Comparison of ENCODE assay signal across 8 cellular contexts in genomic region chr1:229341811-229342304, GRCh38. TPM values are rescaled to one million over a fixed set of nuclear protein-coding genes. Genes with fewer than 3 reads are reported as not detected.
A peak's percentile ranks its signal among the peaks of the same experiment; 100 is the strongest.
DNase-seq lines count a peak whose midpoint lies in the region; ATAC-seq, FAIRE-seq and TF ChIP-seq lines count a peak whose summit lies in the region.

No MANE protein-coding gene starts in this region.

- CTCF ChIA-PET in A673 (lab: Charles Lee) = no interaction called here
- CTCF ChIA-PET in GM12878 (lab: Yijun Ruan, JAX) = interaction anchor here (0.7 kb wide), 1 partner anchor 20 kb away, joined by 3 read pairs; no protein-coding TSS in a partner anchor

- no peaks in the 10 kb centered on the region for H3K36me3 ChIP-seq in A673 (ENCODE audit: insufficient read depth, low read length, poor library complexity, severe bottlenecking)
- no peaks in the 10 kb centered on the region for H3K36me3 ChIP-seq in GM12878 (ENCODE audit: control insufficient read depth in 2 of 2, insufficient read depth in 2 of 2, low read length in 1 of 2)
- H3K36me3 ChIP-seq in kidney (ENCODE audit: control insufficient read depth in 1 of 2, insufficient read depth in 2 of 2, low read length in 2 of 2) = no peaks in the 10 kb centered on the region
- H3K36me3 ChIP-seq in stomach = no peaks in the 10 kb centered on the region

- TF ChIP-seq POLR2A in GM12878 (IDR thresholded peaks at IDR 0.05; ENCODE audit: low read depth, low read length) = no peak
- TF ChIP-seq POLR2A in stomach (IDR thresholded peaks at IDR 0.05) = no peak

- in situ Hi-C loops in GM12878 (cut with MboI) = no loop called here

- FAIRE-seq in GM12878 (lab: Jason Lieb, UNC) = no peak
- FAIRE-seq in kidney (lab: Jason Lieb, UNC) = no peak

- no peaks in the 10 kb centered on the region for H3K4me1 ChIP-seq in A673 (ENCODE audit: insufficient read depth, low read length, poor library complexity, severe bottlenecking)
- peaks cover 6% of the 10 kb centered on the region for H3K4me1 ChIP-seq in GM12878 (ENCODE audit: control insufficient read depth, insufficient read depth, low read length)
- peaks cover 0 to 6% of the 10 kb centered on the region in 2 donors for H3K4me1 ChIP-seq in kidney (ENCODE audit: control insufficient read depth in 1 of 2, insufficient read depth in 1 of 2, low read depth in 1 of 2, low read length in 2 of 2)
- peaks cover 7 to 51% (median 30%) of the 10 kb centered on the region in 4 donors for H3K4me1 ChIP-seq in stomach

- POLR2A ChIA-PET in A673 (lab: Charles Lee; ENCODE audit: low non-redundant PET) = no interaction called here
- POLR2A ChIA-PET in GM12878 (lab: Charles Lee) = interaction anchor here (1.8 kb wide), 1 partner anchor 138 kb away, joined by 4 read pairs; no protein-coding TSS in a partner anchor

- DNase-seq in A673 (ENCODE audit: low spot score) (no peak), NCI-H510A (lab: John Stamatoyannopoulos, UW) (peak; percentile 34), GM12878 (ENCODE audit: low read depth, low spot score) (no peak), kidney (no peak), stomach (no peak), T1000 (lab: John Stamatoyannopoulos, UW) (no peak)

- H3K27ac ChIP-seq in A673 (ENCODE audit: low read depth, low read length, poor library complexity, severe bottlenecking) (peak overlapping the region; percentile 81), GM12878 (ENCODE audit: control insufficient read depth, insufficient read depth) (no peak overlapping the region; the same call in 1 of the 2 replicates), kidney (ENCODE audit: low read depth in 2 of 2, low read length in 2 of 2) (no peak overlapping the region), stomach (peak overlapping the region; percentile 65 to 95 (median 94))

- intact Hi-C loops in A673 (cut with micrococcal nuclease; ENCODE audit: unreplicated experiment) (loop anchor here (5.0 kb wide), 1 partner anchor 70 kb away; the partner anchor contains the start of gene RAB4A), GM12878 (cut with micrococcal nuclease; ENCODE audit: unreplicated experiment) (loop anchor here (2.0 kb wide), 1 partner anchor 139 kb away; no protein-coding TSS in a partner anchor), kidney (cut with DNase I) (no loop called here), stomach (cut with DNase I; ENCODE audit: low total_unique reads) (loop anchor here (10.0 kb wide), 1 partner anchor 67 kb away; the partner anchor contains the start of gene RAB4A)

- SMC1A ChIA-PET in GM12878 (lab: Charles Lee; ENCODE audit: uncharacterized antibody, unreplicated experiment) = no interaction called here

- RAD21 ChIA-PET in GM12878 (lab: Charles Lee; ENCODE audit: unreplicated experiment) = interaction anchor here (1.5 kb wide), 1 partner anchor 167 kb away, joined by 3 read pairs; the partner anchor contains the start of gene NUP133

- H3K9me3 ChIP-seq in A673 (ENCODE audit: low read depth, low read length, poor library complexity, severe bottlenecking) (no peaks in the 10 kb centered on the region), GM12878 (replicated peaks; ENCODE audit: control insufficient read depth, insufficient read depth, low read length) (no peaks in the 10 kb centered on the region; the same call in 1 of the 3 replicates), kidney (ENCODE audit: control insufficient read depth in 1 of 2, low read length in 2 of 2) (no peaks in the 10 kb centered on the region), stomach (no peaks in the 10 kb centered on the region)

- ATAC-seq in GM18517 (IDR thresholded peaks at IDR 0.05; ENCODE audit: unreplicated experiment) (peak; percentile 26), HG03025 (IDR thresholded peaks at IDR 0.05; ENCODE audit: low FRiP score, unreplicated experiment) (peak; percentile 19), GM12878 (peak; percentile 36)

- TF ChIP-seq CTCF in A673 (conservative IDR thresholded peaks at IDR 0.05; ENCODE audit: low read depth, low read length) = no peak
- TF ChIP-seq CTCF in GM12878 (IDR thresholded peaks at IDR 0.05 in 2 of 3, conservative IDR thresholded peaks at IDR 0.05 in 1 of 3; ENCODE audit: control insufficient read depth in 2 of 3, extremely low read depth in 1 of 3, insufficient read depth in 1 of 3, low read depth in 3 of 3, low read length in 3 of 3) = no peak
- no peak for TF ChIP-seq CTCF in kidney (IDR thresholded peaks at IDR 0.05; ENCODE audit: borderline replicate concordance, extremely low read depth, insufficient read depth)
- no peak for TF ChIP-seq CTCF in stomach (IDR thresholded peaks at IDR 0.05)

- under 1% methylated on average over 42 of the region's 54 CpGs for WGBS in GM12878 (ENCODE audit: insufficient coverage, insufficient replicate concordance, low lambda C conversion rate, missing lambda C conversion rate)
- WGBS in stomach, 5 donors = 0 to 1% (median 1%) methylated on average over 36 to 54 of the region's 54 CpGs

- BruUV-seq in A673 (replicated peaks; lab: Mats Ljungman, UMichigan) (no TSS peak), GM12878 (replicated peaks; lab: Mats Ljungman, UMichigan) (no TSS peak)

- no peak for TF ChIP-seq EP300 in GM12878 (IDR thresholded peaks at IDR 0.05; ENCODE audit: borderline replicate concordance in 1 of 2, control insufficient read depth in 1 of 2, low read depth in 2 of 2, low read length in 2 of 2)
- TF ChIP-seq EP300 in stomach (IDR thresholded peaks at IDR 0.05) = no peak

- peaks cover 12% of the 10 kb centered on the region for H3K79me2 ChIP-seq in GM12878 (ENCODE audit: control insufficient read depth, insufficient read depth, low read length)

- peak overlapping the region; percentile 93 for H3K4me2 ChIP-seq in GM12878 (ENCODE audit: control insufficient read depth, insufficient read depth)

- peak overlapping the region; percentile 87 for H2AFZ ChIP-seq in GM12878 (ENCODE audit: control insufficient read depth, low read depth, low read length)

- no peaks in the 10 kb centered on the region for H4K20me1 ChIP-seq in GM12878 (ENCODE audit: control insufficient read depth, insufficient read depth)

- H3K9ac ChIP-seq in GM12878 (ENCODE audit: control insufficient read depth, insufficient read depth, low read length) (peak overlapping the region; percentile 70), kidney (ENCODE audit: low read length in 2 of 2) (peak overlapping the region; percentile 24 to 41)

- no peak for TF ChIP-seq RAD21 in GM12878 (IDR thresholded peaks at IDR 0.05; ENCODE audit: insufficient read depth, low read depth, low read length)

- no peaks in the 10 kb centered on the region for H3K27me3 ChIP-seq in A673 (replicated peaks; ENCODE audit: insufficient read depth, low read depth, low read length, poor library complexity)
- H3K27me3 ChIP-seq in GM12878 (replicated peaks in 1 of 2; ENCODE audit: control insufficient read depth in 2 of 2, insufficient read depth in 2 of 2, low read length in 1 of 2) = no peaks in the 10 kb centered on the region; a peak in 2 of 4 replicates
- peaks cover 0 to 25% (median 0%) of the 10 kb centered on the region in 3 donors for H3K27me3 ChIP-seq in stomach

- H3K4me3 ChIP-seq in A673 (ENCODE audit: low read depth, low read length, poor library complexity, severe bottlenecking) = peak overlapping the region; percentile 70
- peak overlapping the region; percentile 65 for H3K4me3 ChIP-seq in GM12878
- H3K4me3 ChIP-seq in kidney (ENCODE audit: low read length in 2 of 2) = peak overlapping the region; percentile 55 to 65
- H3K4me3 ChIP-seq in stomach = peak overlapping the region; percentile 82 to 98 (median 96)

TF ChIP-seq in GM12878, 131 proteins besides CTCF, POLR2A, EP300 and RAD21 (continues in another document):
- TF ChIP-seq MYC (IDR thresholded peaks at IDR 0.05; ENCODE audit: insufficient read depth, insufficient read length, insufficient replicate concordance, low read length, severe bottlenecking) (no peak), CEBPB (IDR thresholded peaks at IDR 0.05; ENCODE audit: borderline replicate concordance in 1 of 2, low read depth in 2 of 2, low read length in 2 of 2) (no peak)

RNA-seq across cellular contexts. Expression of gene CCSAP, which starts 1.0 kb away (rescaled TPM):
- total RNA-seq in A673 (2021) = 11.7 and 12.8 TPM in 2 replicates
- total RNA-seq in GM12878 (2013; cell fraction: nucleolus; rRNA removed) = 4.1 and 4.4 TPM in 2 replicates
- 2.6 and 3.3 TPM in 2 replicates for total RNA-seq in GM12878 (2014; rRNA removed)
- 3.3 and 3.4 TPM in 2 replicates for total RNA-seq in GM12878 (2014; rRNA removed; fragmentation: Illumina TruSeq; extraction: Trizol)
- total RNA-seq in GM12878 (2021) = 2.8 and 3.0 TPM in 2 replicates
- 0.89 TPM for polyA plus RNA-seq in GM12878 (2011; ENCODE audit: low read depth)
- 3.2 and 5.5 TPM in 2 replicates for polyA plus RNA-seq in GM12878 (2011; rRNA removed)
- polyA plus RNA-seq in GM12878 (2011; cell fraction: cytosol; rRNA removed) = 0.95 and 1.9 TPM in 2 replicates
- 1.7 and 2.6 TPM in 2 replicates for polyA plus RNA-seq in GM12878 (2011; cell fraction: nucleus; rRNA removed)
- 1.8 and 2.5 TPM in 2 replicates for polyA plus RNA-seq in GM12878 (2012)
- polyA plus RNA-seq in GM12878 (2014; fragmentation: Illumina TruSeq; extraction: Trizol) = 2.9 and 3.5 TPM in 2 replicates
- 1 to 10 TPM in 1 of 2 experiments, under 1 TPM in 1; 0.75 to 1.4 TPM for polyA plus RNA-seq in GM12878 (2014; fragmentation: Nextera tagmentation; extraction: Ambion mirVana)
- polyA plus RNA-seq in GM12878 (2014; rRNA removed) = 1.2 and 1.8 TPM in 2 replicates
- 1 to 10 TPM; 2.8 to 2.9 TPM for polyA plus RNA-seq in GM12878 (2016; fragmentation: Nextera tagmentation; extraction: Ambion mirVana)
- polyA minus RNA-seq in GM12878 (2011; rRNA and poly(A)+ RNA removed) = 2.3 and 2.4 TPM in 2 replicates
- polyA minus RNA-seq in GM12878 (2011; cell fraction: cytosol; rRNA and poly(A)+ RNA removed) = 1.5 and 2.1 TPM in 2 replicates
- 0.77 and 1.5 TPM in 2 replicates for polyA minus RNA-seq in GM12878 (2011; cell fraction: nucleus; rRNA and poly(A)+ RNA removed)
- 3.1 TPM for total RNA-seq in kidney
- 0.84 TPM for polyA plus RNA-seq in kidney (ENCODE audit: insufficient read depth, low read depth, low replicate concordance)
- 10 to 100 TPM in 1 of 5 donors, 1 to 10 TPM in 3, under 1 TPM in 1; 0.89 to 10.5 (median 5.2) TPM for total RNA-seq in stomach
- 1 to 10 TPM in 2 of 3 donors, under 1 TPM in 1; 0.61 to 2.0 (median 1.4) TPM for polyA plus RNA-seq in stomach

Comparison
In these comparisons a context has a peak if more than half of its experiments do, and no peak if none do; other contexts are left out.
1. H3K27ac ChIP-seq: peak in A673 (single experiment) and stomach (5 of 5); none in GM12878 (single experiment) and kidney (0 of 2).
2. Peak in every context shown above with its lines, with median percentiles within 50 percentile points of each other: H3K4me3 ChIP-seq and ATAC-seq.